In the genomic region with DNA sequence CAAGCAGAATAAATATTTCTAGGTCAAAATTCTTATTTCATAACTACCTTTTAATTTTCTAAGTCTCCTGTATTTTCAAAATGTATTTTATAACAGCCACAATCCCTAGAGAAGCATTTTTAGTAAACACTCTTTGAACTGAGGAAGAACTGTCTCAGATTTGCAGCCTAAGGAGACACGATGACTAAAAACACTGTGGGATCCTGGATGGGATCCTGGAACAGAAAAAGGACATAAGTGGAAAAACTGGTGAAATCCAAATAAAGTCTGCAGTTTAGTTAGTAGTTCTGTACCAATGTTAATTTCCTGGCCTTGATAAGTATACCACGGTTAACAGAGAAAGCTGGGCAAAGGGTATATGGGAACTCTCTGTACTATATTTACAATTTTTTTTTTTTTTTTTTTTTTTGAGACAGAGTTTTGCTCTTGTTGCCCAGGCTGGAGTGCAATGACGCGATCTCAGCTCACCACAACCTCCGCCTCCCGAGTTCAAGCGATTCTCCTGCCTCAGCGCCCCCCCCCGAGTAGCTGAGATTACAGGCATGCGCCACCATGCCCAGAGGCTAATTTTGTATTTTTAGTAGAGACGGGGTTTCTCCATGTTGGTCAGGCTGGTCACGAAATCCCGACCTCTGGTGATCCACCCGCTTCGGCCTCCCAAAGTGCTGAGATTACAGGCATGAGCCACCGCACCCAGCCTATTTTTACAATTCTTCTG, we compare ENCODE assay signal across 8 cellular contexts.
A peak's percentile ranks its signal among the peaks of the same experiment; 100 is the strongest.
DNase-seq lines count a peak whose midpoint lies in the region; ATAC-seq and TF ChIP-seq lines count a peak whose summit lies in the region.
"Not testable (repeated sequence)": the region's sequence is repeated elsewhere in the genome, so short reads cannot be mapped to it uniquely, and the experiment has no call there.

No MANE protein-coding gene starts in this region.

- not testable (repeated sequence) for BruUV-seq in mammary epithelial cell (replicated peaks; lab: Mats Ljungman, UMichigan)

- not testable (repeated sequence) for H3K27ac Mint-ChIP-seq in CD8-positive, alpha-beta T cell

- 50% methylated on average over 8 of the region's 16 CpGs for WGBS in mammary epithelial cell (ENCODE audit: low coverage, missing lambda C conversion rate)
- WGBS in smooth muscle cell (ENCODE audit: low lambda C conversion rate): 54% methylated on average over 11 of the region's 16 CpGs

- peak overlapping the region; percentile 15 for H3K4me3 Mint-ChIP-seq in CD8-positive, alpha-beta T cell

- not testable (repeated sequence) for H3K27me3 ChIP-seq in CD8-positive, alpha-beta T cell (ENCODE audit: insufficient read depth, low read length); HUES6 (ENCODE audit: control insufficient read depth, insufficient read depth, low read length); mammary epithelial cell (ENCODE audit: insufficient read depth, low read length); smooth muscle cell (ENCODE audit: low read depth)

- peaks cover 10% of the 10 kb centered on the region for H3F3A ChIP-seq in smooth muscle cell (ENCODE audit: low read depth)

- POLR2A ChIA-PET in CD8-positive, alpha-beta T cell (lab: Charles Lee): interaction anchor here (1.4 kb wide), 1 partner anchor 585 kb away, joined by 3 read pairs; no protein-coding TSS in a partner anchor

- not testable (repeated sequence) for H3K4me1 ChIP-seq in CD8-positive, alpha-beta T cell (ENCODE audit: insufficient read depth, low read length)
- H3K4me1 ChIP-seq in HUES6 (ENCODE audit: control insufficient read depth, insufficient read depth, low read length) (peaks cover 64% of the 10 kb centered on the region), mammary epithelial cell (ENCODE audit: insufficient read depth, low read length) (peaks cover 48% of the 10 kb centered on the region), smooth muscle cell (ENCODE audit: low read depth) (peaks cover 32% of the 10 kb centered on the region)

- not testable (repeated sequence) for H3K9ac ChIP-seq in HUES6 (ENCODE audit: low read length)
- H3K9ac ChIP-seq in mammary epithelial cell (ENCODE audit: insufficient read depth, low read length) (peak overlapping the region; percentile 37), smooth muscle cell (ENCODE audit: low read depth) (peak overlapping the region; percentile 80)

- not testable (repeated sequence) for H3K4me3 ChIP-seq in CD8-positive, alpha-beta T cell (ENCODE audit: low read depth, low read length); HUES6 (ENCODE audit: low read depth, low read length); smooth muscle cell
- peak overlapping the region in 1 of 3 experiments; percentile 24 for H3K4me3 ChIP-seq in mammary epithelial cell (replicated peaks in 1 of 3; ENCODE audit: insufficient read depth in 1 of 3, low read depth in 2 of 3, low read length in 3 of 3)

- TF ChIP-seq CTCF in CD8-positive, alpha-beta T cell (IDR thresholded peaks at IDR 0.05); mammary epithelial cell (conservative IDR thresholded peaks at IDR 0.05 in 1 of 2, IDR thresholded peaks at IDR 0.05 in 1 of 2; ENCODE audit: extremely low read depth in 1 of 2, insufficient read depth in 1 of 2, low read depth in 1 of 2, low read length in 2 of 2); smooth muscle cell (IDR thresholded peaks at IDR 0.05; ENCODE audit: borderline replicate concordance, insufficient read depth, poor library complexity, severe bottlenecking): not testable (repeated sequence)

- not testable (repeated sequence) for H3K9me3 Mint-ChIP-seq in CD8-positive, alpha-beta T cell

- dilution Hi-C loops in mammary epithelial cell (cut with HindIII; ENCODE audit: low sequenced_read_pairs): not testable (repeated sequence)

- H3K4me1 Mint-ChIP-seq in CD8-positive, alpha-beta T cell (ENCODE audit: low read depth): peaks cover 28% of the 10 kb centered on the region

- DNase-seq in CD8-positive, alpha-beta T cell: peak in 2 of 7 experiments; percentile 20 to 69
- peak; percentile 35 for DNase-seq in RKO (ENCODE audit: low spot score)
- peak; percentile 46 for DNase-seq in T-helper 9 cell
- peak; percentile 9 for DNase-seq in activated T-helper 1 cell treated with Interleukin-2 at 50 U/mL for 16 hours (ENCODE audit: low read depth)
- peak; percentile 62 for DNase-seq in mammary epithelial cell
- peak; percentile 51 for DNase-seq in fibroblast of gingiva (ENCODE audit: low read depth)
- not testable (repeated sequence) for DNase-seq in smooth muscle cell (lab: John Stamatoyannopoulos, UW; ENCODE audit: unreplicated experiment)

- intact Hi-C loops in CD8-positive, alpha-beta T cell (cut with DNase I, micrococcal nuclease): loop anchor here (1.0 to 10.0 kb wide), 8 partner anchors 30 to 644 kb away; no protein-coding TSS in a partner anchor
- intact Hi-C loops in mammary epithelial cell (cut with micrococcal nuclease): loop anchor here (1.0 kb wide), 3 partner anchors 13 to 286 kb away; no protein-coding TSS in a partner anchor

- not testable (repeated sequence) for H3K36me3 Mint-ChIP-seq in CD8-positive, alpha-beta T cell

- H3K27ac ChIP-seq in CD8-positive, alpha-beta T cell (ENCODE audit: low read depth, low read length): not testable (repeated sequence)
- peak overlapping the region; percentile 68; the same call in 1 of the 2 replicates for H3K27ac ChIP-seq in HUES6 (ENCODE audit: low read depth, low read length)
- H3K27ac ChIP-seq in mammary epithelial cell (ENCODE audit: insufficient read depth, low read depth, low read length): peak overlapping the region; percentile 91
- H3K27ac ChIP-seq in smooth muscle cell (ENCODE audit: low read depth): peak overlapping the region; percentile 99

- not testable (repeated sequence) for H3K36me3 ChIP-seq in CD8-positive, alpha-beta T cell (ENCODE audit: insufficient read depth, low read length); mammary epithelial cell (ENCODE audit: insufficient read depth, low read length); smooth muscle cell (ENCODE audit: low read depth)
- peaks cover 33% of the 10 kb centered on the region for H3K36me3 ChIP-seq in HUES6 (ENCODE audit: control insufficient read depth, insufficient read depth, low read length)

- not testable (repeated sequence) for H3K27me3 Mint-ChIP-seq in CD8-positive, alpha-beta T cell (ENCODE audit: low read depth)

- H3K79me2 ChIP-seq in mammary epithelial cell (ENCODE audit: insufficient read depth, low read length) (peaks cover 83% of the 10 kb centered on the region), smooth muscle cell (ENCODE audit: low read depth) (peaks cover 73% of the 10 kb centered on the region)

- CTCF ChIA-PET in CD8-positive, alpha-beta T cell (lab: Charles Lee): interaction anchor here (0.7 to 2.5 kb wide), 9 partner anchors 30 to 608 kb away, joined by 3 to 13 read pairs (median 6); no protein-coding TSS in a partner anchor
- CTCF ChIA-PET in mammary epithelial cell (lab: Charles Lee; ENCODE audit: low non-redundant PET): interaction anchor here (0.6 to 1.0 kb wide), 3 partner anchors 26 to 286 kb away, joined by 4 to 8 read pairs (median 8); no protein-coding TSS in a partner anchor

- in situ Hi-C loops in mammary epithelial cell (cut with MboI; ENCODE audit: low sequenced_read_pairs in 2 of 2): not testable (repeated sequence)

- H3K9me3 ChIP-seq in CD8-positive, alpha-beta T cell (ENCODE audit: low read length); HUES6 (ENCODE audit: control insufficient read depth, insufficient read depth, low read depth, low read length); mammary epithelial cell (replicated peaks; ENCODE audit: insufficient read depth, low read length); smooth muscle cell (replicated peaks; ENCODE audit: low read depth): not testable (repeated sequence)

- ATAC-seq in CD8-positive, alpha-beta T cell: peak; percentile 63

- H3K4me2 ChIP-seq in mammary epithelial cell (ENCODE audit: insufficient read depth, low read depth, low read length) (peak overlapping the region; percentile 81), smooth muscle cell (peak overlapping the region; percentile 78)

- not testable (repeated sequence) for H4K20me1 ChIP-seq in mammary epithelial cell (ENCODE audit: insufficient read depth, low read length); smooth muscle cell (ENCODE audit: low read depth)

- H2AFZ ChIP-seq in mammary epithelial cell (ENCODE audit: low read depth, low read length); smooth muscle cell (ENCODE audit: low read depth): not testable (repeated sequence)
